ENCODE assay signal across 2 cellular contexts in genomic region chr10:642186-642890, GRCh38.
TF ChIP-seq lines count a peak whose summit lies in the region.

No MANE protein-coding gene starts in this region.

TF ChIP-seq in HEK293, 187 proteins besides CTCF, POLR2A, EP300 and RAD21:
- TF ChIP-seq GLI4 (tag by site-specific recombination; IDR thresholded peaks at IDR 0.05), result no peak
- TF ChIP-seq ZNF121 (tag by site-specific recombination; IDR thresholded peaks at IDR 0.05), result no peak
- TF ChIP-seq SP7 (tag by site-specific recombination; IDR thresholded peaks at IDR 0.05), result no peak
- peak; percentile 62 for TF ChIP-seq KLF1 (tag by site-specific recombination; IDR thresholded peaks at IDR 0.05)
- TF ChIP-seq GLIS1 (tag by site-specific recombination; IDR thresholded peaks at IDR 0.05), result no peak

TF ChIP-seq in H1, 55 proteins besides CTCF, POLR2A, EP300 and RAD21:
- TF ChIP-seq HDAC6 (IDR thresholded peaks at IDR 0.05; ENCODE audit: low read depth, low read length), result no peak
- no peak for TF ChIP-seq RBBP5 (IDR thresholded peaks at IDR 0.05; ENCODE audit: borderline replicate concordance, low read depth, low read length)
- TF ChIP-seq KDM4A (IDR thresholded peaks at IDR 0.05; ENCODE audit: low read depth, low read length, severe bottlenecking), result no peak
- TF ChIP-seq NRF1 (IDR thresholded peaks at IDR 0.05; ENCODE audit: low read depth, low read length), result no peak
- TF ChIP-seq NANOG (IDR thresholded peaks at IDR 0.05; ENCODE audit: insufficient read depth, low read depth, low read length, poor library complexity, severe bottlenecking), result no peak
- no peak for TF ChIP-seq CHD2 (IDR thresholded peaks at IDR 0.05; ENCODE audit: low read length)
- TF ChIP-seq MAFK (IDR thresholded peaks at IDR 0.05; ENCODE audit: low read depth, low read length), result no peak
- no peak for TF ChIP-seq SP2 (IDR thresholded peaks at IDR 0.05; ENCODE audit: low read length)
- TF ChIP-seq BACH1 (IDR thresholded peaks at IDR 0.05; ENCODE audit: low read length), result no peak
- no peak for TF ChIP-seq GABPA (IDR thresholded peaks at IDR 0.05; ENCODE audit: borderline replicate concordance, insufficient read depth, low read length)
- TF ChIP-seq TBP (IDR thresholded peaks at IDR 0.05; ENCODE audit: low read depth, low read length), result no peak
- TF ChIP-seq EZH2 (IDR thresholded peaks at IDR 0.05; ENCODE audit: low read depth, low read length, severe bottlenecking), result no peak
